17 cellular contexts compared by ENCODE assay signal in genomic region chr9:86181379-86182315, GRCh38.
DNase-seq lines count a peak whose midpoint lies in the region; ATAC-seq and TF ChIP-seq lines count a peak whose summit lies in the region.
"Had no signal": no experiment of that assay in that cellular context is flagged by ENCODE, and none has a peak within 500 bp of the region (broad histone marks: within the 10 kb centered on the region; RNA-seq: fewer than 3 reads in every experiment).

No MANE protein-coding gene starts in this region.

- DNase-seq in GM23248 = peak; percentile 4
- DNase-seq in WTC11 (ENCODE audit: low spot score) = no peak
- DNase-seq in NCI-H1048 (lab: John Stamatoyannopoulos, UW) = no peak
- DNase-seq in ureter (ENCODE audit: low spot score) = no peak
- DNase-seq in upper lobe of right lung = no peak
- DNase-seq: COR-L47, IMR-90, Kasumi-1, NCI-H1436 treated with DMSO at 0.1 percent for 48 hours, NCI-H2081, NCI-H2227 treated with DMSO at 0.1 percent for 48 hours, NCI-H526, SHP77 had no signal

- no peaks in the 10 kb centered on the region for H3K9me3 ChIP-seq in GM23248 (ENCODE audit: low read depth)
- H3K9me3 ChIP-seq in HUES6 (ENCODE audit: control insufficient read depth, insufficient read depth, low read depth, low read length) = no peaks in the 10 kb centered on the region
- H3K9me3 ChIP-seq in iPS-18a (ENCODE audit: control insufficient read depth, low read depth, low read length) = no peaks in the 10 kb centered on the region
- H3K9me3 ChIP-seq in upper lobe of right lung = no peaks in the 10 kb centered on the region

- H3K79me2 ChIP-seq in GM23248 (ENCODE audit: insufficient read depth) = no peaks in the 10 kb centered on the region

- intact Hi-C loops in upper lobe of right lung (cut with DNase I) = no loop called here

- 65 to 73% methylated on average over 3 of the region's 3 CpGs for WGBS in GM23248 (ENCODE audit: low coverage in 1 of 2, low lambda C conversion rate in 2 of 2, missing lambda C conversion rate in 2 of 2), 2 experiments

- peaks cover 48% of the 10 kb centered on the region for H3K4me1 Mint-ChIP-seq in WTC11

- peak overlapping the region; percentile 34 for H3K4me3 Mint-ChIP-seq in WTC11

- no peak overlapping the region for H3K4me2 ChIP-seq in GM23248 (ENCODE audit: unreplicated experiment)

- peaks cover 4% of the 10 kb centered on the region for H3K27me3 Mint-ChIP-seq in WTC11 (ENCODE audit: low read depth)

- no peak overlapping the region for H2AFZ ChIP-seq in GM23248

- peak overlapping the region; percentile 80 for H3K27ac Mint-ChIP-seq in WTC11

- H3F3A ChIP-seq in GM23248 (ENCODE audit: insufficient read depth) = no peaks in the 10 kb centered on the region

- POLR2A ChIA-PET in WTC11 (lab: Charles Lee) = interaction anchor here (0.7 kb wide), 1 partner anchor 83 kb away, joined by 3 read pairs; no protein-coding TSS in a partner anchor

- no peaks in the 10 kb centered on the region for H3K36me3 ChIP-seq in GM23248 (ENCODE audit: low read depth)
- no peaks in the 10 kb centered on the region for H3K36me3 ChIP-seq in HUES6 (ENCODE audit: control insufficient read depth, insufficient read depth, low read length)
- H3K36me3 ChIP-seq in iPS-18a (ENCODE audit: control insufficient read depth, low read depth, low read length) = no peaks in the 10 kb centered on the region
- H3K36me3 ChIP-seq in upper lobe of right lung = no peaks in the 10 kb centered on the region

- TF ChIP-seq CTCF in WTC11 (IDR thresholded peaks at IDR 0.05) (no peak), upper lobe of right lung (IDR thresholded peaks at IDR 0.05) (no peak)

- no peaks in the 10 kb centered on the region; the same call in 1 of the 2 replicates for H3K27me3 ChIP-seq in GM23248 (replicated peaks; ENCODE audit: insufficient read depth)
- no peaks in the 10 kb centered on the region for H3K27me3 ChIP-seq in HUES6 (ENCODE audit: control insufficient read depth, insufficient read depth, low read length)
- no peaks in the 10 kb centered on the region for H3K27me3 ChIP-seq in iPS-18a (ENCODE audit: control insufficient read depth, insufficient read depth, low read length)
- H3K27me3 ChIP-seq in upper lobe of right lung = no peaks in the 10 kb centered on the region

- peaks cover 7% of the 10 kb centered on the region for H3K9me3 Mint-ChIP-seq in WTC11

- H3K4me1 ChIP-seq in GM23248 (ENCODE audit: insufficient read depth) (no peaks in the 10 kb centered on the region), HUES6 (ENCODE audit: control insufficient read depth, insufficient read depth, low read length) (peaks cover 25% of the 10 kb centered on the region), iPS-18a (ENCODE audit: control insufficient read depth, low read depth, low read length) (peaks cover 30% of the 10 kb centered on the region), upper lobe of right lung (no peaks in the 10 kb centered on the region)

- in situ Hi-C loops in GM23248 (cut with MboI) = no loop called here

- H3K27ac ChIP-seq in GM23248 (no peak overlapping the region), HUES6 (ENCODE audit: low read depth, low read length) (peak overlapping the region; percentile 76), iPS-18a (ENCODE audit: low read length) (peak overlapping the region; percentile 7), upper lobe of right lung (no peak overlapping the region)
- H3K27ac ChIP-seq: C4-2B had no signal

- H3K9me2 ChIP-seq in GM23248 (ENCODE audit: insufficient read depth) = no peaks in the 10 kb centered on the region

- no peaks in the 10 kb centered on the region for H4K20me1 ChIP-seq in GM23248 (ENCODE audit: insufficient read depth)

- ATAC-seq in WTC11 (peak; percentile 68), GM21447 (IDR thresholded peaks at IDR 0.05; ENCODE audit: unreplicated experiment) (no peak), upper lobe of right lung (no peak)

- no peaks in the 10 kb centered on the region for H3K36me3 Mint-ChIP-seq in WTC11

- no peak overlapping the region for H3K4me3 ChIP-seq in GM23248
- H3K4me3 ChIP-seq in HUES6 (ENCODE audit: low read depth, low read length) = peak overlapping the region; percentile 38
- peak overlapping the region; percentile 16 for H3K4me3 ChIP-seq in iPS-18a (ENCODE audit: low read length)
- H3K4me3 ChIP-seq in upper lobe of right lung = no peak overlapping the region

- CTCF ChIA-PET in WTC11 (lab: Charles Lee) = interaction anchor here (0.6 to 3.1 kb wide), 4 partner anchors 21 to 220 kb away, joined by 3 to 21 read pairs (median 6); partner anchors contain the start of gene GOLM1

- H3K9ac ChIP-seq in GM23248 (no peak overlapping the region), HUES6 (ENCODE audit: low read length) (peak overlapping the region; percentile 43), iPS-18a (ENCODE audit: low read length) (no peak overlapping the region)

TF ChIP-seq in WTC11, 78 proteins besides CTCF, POLR2A, EP300 and RAD21:
- TF ChIP-seq JUN (CRISPR knock-in tag; IDR thresholded peaks at IDR 0.05) = no peak
- TF ChIP-seq PREB (CRISPR knock-in tag; IDR thresholded peaks at IDR 0.05; ENCODE audit: borderline replicate concordance) = no peak
- TF ChIP-seq ZNF232 (CRISPR knock-in tag; IDR thresholded peaks at IDR 0.05) = no peak
- no peak for TF ChIP-seq ZBTB21 (CRISPR knock-in tag; IDR thresholded peaks at IDR 0.05; ENCODE audit: borderline replicate concordance)
- no peak for TF ChIP-seq OVOL2 (CRISPR knock-in tag; IDR thresholded peaks at IDR 0.05; ENCODE audit: borderline replicate concordance)
- no peak for TF ChIP-seq JAZF1 (CRISPR knock-in tag; IDR thresholded peaks at IDR 0.05)
- no peak for TF ChIP-seq ARID4B (CRISPR knock-in tag; IDR thresholded peaks at IDR 0.05; ENCODE audit: borderline replicate concordance)
- no peak for TF ChIP-seq CREM (CRISPR knock-in tag; IDR thresholded peaks at IDR 0.05)
TF ChIP-seq in WTC11: peak in this region for 0.

Comparison
In these comparisons a context has a peak if more than half of its experiments do, and no peak if none do; other contexts are left out.
1. H3K27ac ChIP-seq: peak in HUES6 (single experiment) and iPS-18a (single experiment); none in GM23248 (single experiment) and upper lobe of right lung (single experiment).
2. H3K4me3 ChIP-seq: peak in HUES6 (single experiment) and iPS-18a (single experiment); none in GM23248 (single experiment) and upper lobe of right lung (single experiment).